In the genomic region with DNA sequence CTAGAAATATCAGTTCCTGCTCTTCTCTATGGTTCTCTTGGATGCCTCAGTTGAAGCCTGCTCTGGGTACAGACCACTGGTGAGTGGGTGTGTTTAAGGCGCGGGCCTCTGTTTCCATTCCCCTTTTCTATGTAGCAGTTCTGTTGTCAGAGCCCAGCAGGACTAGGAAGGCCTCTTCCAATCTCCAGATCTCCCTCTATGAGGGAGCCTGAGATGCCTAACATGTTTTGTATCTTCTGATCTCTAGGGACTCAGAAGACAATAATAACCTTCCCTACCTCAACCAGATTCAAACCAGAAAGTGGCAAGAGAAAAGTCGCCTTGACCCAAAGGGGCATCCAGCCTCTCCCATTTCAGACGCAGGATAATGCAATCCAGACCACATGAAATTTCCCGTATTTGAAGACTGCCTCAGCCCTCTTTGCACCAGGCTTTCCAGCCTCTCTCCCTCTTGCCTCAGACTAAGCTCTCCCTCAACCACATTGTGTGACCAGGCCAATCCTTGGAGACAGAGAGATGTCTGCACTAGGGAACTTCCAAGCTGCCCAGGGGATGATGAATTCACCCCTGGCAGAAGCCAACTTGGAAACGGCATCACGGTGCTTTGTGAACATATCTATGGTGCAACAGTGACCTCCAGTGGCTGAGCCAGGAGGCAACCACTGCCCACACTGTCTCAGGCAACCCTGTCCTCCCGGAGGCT, we compare ENCODE assay signal across 8 cellular contexts.
A peak's percentile ranks its signal among the peaks of the same experiment; 100 is the strongest.
DNase-seq lines count a peak whose midpoint lies in the region; ATAC-seq lines count a peak whose summit lies in the region.

No MANE protein-coding gene starts in this region.

- intact Hi-C loops in sciatic nerve (cut with DNase I) = loop anchor here (5.0 kb wide), 1 partner anchor 288 kb away; no protein-coding TSS in a partner anchor

- ATAC-seq in sciatic nerve = peak; percentile 98
- ATAC-seq in GM21737 (IDR thresholded peaks at IDR 0.05; ENCODE audit: unreplicated experiment) = no peak

- DNase-seq in DMS53 treated with DMSO at 0.1 percent for 48 hours (lab: John Stamatoyannopoulos, UW; ENCODE audit: unreplicated experiment) (peak; percentile 46), GOT3 (lab: John Stamatoyannopoulos, UW) (peak; percentile 58), NCI-H1048 (lab: John Stamatoyannopoulos, UW) (peak; percentile 10), T follicular helper cell (ENCODE audit: low read depth) (peak; percentile 14), astrocyte of the hippocampus (ENCODE audit: low read depth, low spot score) (peak; percentile 94), hippocampal formation (lab: John Stamatoyannopoulos, UW) (peak; percentile 83 to 84), sciatic nerve (ENCODE audit: low spot score) (peak; percentile 92)

Comparison
In these comparisons a context has a peak if more than half of its experiments do, and no peak if none do; other contexts are left out.
1. DNase-seq: peak in every context shown above with its lines; median percentile 94 in astrocyte of the hippocampus; 92 in sciatic nerve; 84 in hippocampal formation; 58 in GOT3; 46 in DMS53 treated with DMSO at 0.1 percent for 48 hours; 14 in T follicular helper cell; 10 in NCI-H1048.